Comparison of ENCODE assay signal across 1 cellular context in genomic region chr5:55372130-55372925, GRCh38.
A peak's percentile ranks its signal among the peaks of the same experiment; 100 is the strongest.
TF ChIP-seq lines count a peak whose summit lies in the region.

No MANE protein-coding gene starts in this region.

TF ChIP-seq in HEK293, 187 proteins besides CTCF, POLR2A, EP300 and RAD21:
- TF ChIP-seq PRDM10 (tag by site-specific recombination; IDR thresholded peaks at IDR 0.05) (no peak), ZNF335 (tag by site-specific recombination; conservative IDR thresholded peaks at IDR 0.05) (no peak), ZNF639 (tag by site-specific recombination; IDR thresholded peaks at IDR 0.05) (no peak), IKZF3 (tag by site-specific recombination; IDR thresholded peaks at IDR 0.05) (no peak), MEIS1 (CRISPR knock-in tag; IDR thresholded peaks at IDR 0.05; ENCODE audit: borderline replicate concordance) (no peak), HOXC10 (CRISPR knock-in tag; IDR thresholded peaks at IDR 0.05) (no peak), ZNF768 (tag by site-specific recombination; IDR thresholded peaks at IDR 0.05) (no peak), ZNF350 (tag by site-specific recombination; IDR thresholded peaks at IDR 0.05) (no peak), SETDB1 (IDR thresholded peaks at IDR 0.05; ENCODE audit: insufficient read length, low read length) (peak; percentile 68)
TF ChIP-seq in HEK293: peak in this region for 1.
